ENCODE assay signal across 1 cellular context in the genomic region with DNA sequence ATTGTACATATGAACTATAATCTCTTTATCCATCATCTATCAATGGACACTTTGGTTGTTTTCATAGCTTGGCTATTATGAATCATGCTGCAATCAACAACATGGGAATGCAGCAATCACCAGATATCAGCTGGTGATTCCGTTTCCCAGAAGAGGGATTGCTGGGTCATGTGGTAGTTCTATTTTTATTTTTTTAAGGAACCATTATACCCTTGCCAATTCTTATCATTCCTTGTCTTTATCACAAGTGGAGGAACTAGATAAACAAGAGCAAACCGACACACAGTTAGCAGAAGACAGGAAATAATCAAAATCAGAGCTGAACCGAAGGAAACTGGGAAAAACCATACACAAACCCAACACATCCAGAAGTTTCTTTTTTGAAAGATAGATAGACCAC.
TF ChIP-seq lines count a peak whose summit lies in the region.

No MANE protein-coding gene starts in this region.

TF ChIP-seq in IMR-90, 13 proteins besides CTCF, POLR2A, EP300 and RAD21 (continued from another document):
- TF ChIP-seq, protein P1, sequence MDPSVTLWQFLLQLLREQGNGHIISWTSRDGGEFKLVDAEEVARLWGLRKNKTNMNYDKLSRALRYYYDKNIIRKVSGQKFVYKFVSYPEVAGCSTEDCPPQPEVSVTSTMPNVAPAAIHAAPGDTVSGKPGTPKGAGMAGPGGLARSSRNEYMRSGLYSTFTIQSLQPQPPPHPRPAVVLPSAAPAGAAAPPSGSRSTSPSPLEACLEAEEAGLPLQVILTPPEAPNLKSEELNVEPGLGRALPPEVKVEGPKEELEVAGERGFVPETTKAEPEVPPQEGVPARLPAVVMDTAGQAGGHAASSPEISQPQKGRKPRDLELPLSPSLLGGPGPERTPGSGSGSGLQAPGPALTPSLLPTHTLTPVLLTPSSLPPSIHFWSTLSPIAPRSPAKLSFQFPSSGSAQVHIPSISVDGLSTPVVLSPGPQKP (IDR thresholded peaks at IDR 0.05; ENCODE audit: borderline replicate concordance, low read depth, low read length), result no peak
- TF ChIP-seq SMC3 (IDR thresholded peaks at IDR 0.05; ENCODE audit: low read depth, low read length), result no peak
- TF ChIP-seq, protein P2, sequence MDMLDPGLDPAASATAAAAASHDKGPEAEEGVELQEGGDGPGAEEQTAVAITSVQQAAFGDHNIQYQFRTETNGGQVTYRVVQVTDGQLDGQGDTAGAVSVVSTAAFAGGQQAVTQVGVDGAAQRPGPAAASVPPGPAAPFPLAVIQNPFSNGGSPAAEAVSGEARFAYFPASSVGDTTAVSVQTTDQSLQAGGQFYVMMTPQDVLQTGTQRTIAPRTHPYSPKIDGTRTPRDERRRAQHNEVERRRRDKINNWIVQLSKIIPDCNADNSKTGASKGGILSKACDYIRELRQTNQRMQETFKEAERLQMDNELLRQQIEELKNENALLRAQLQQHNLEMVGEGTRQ (IDR thresholded peaks at IDR 0.05; ENCODE audit: low read depth, low read length), result no peak
